ENCODE assay signal across 23 cellular contexts in genomic region chrX:39442332-39442731, GRCh38.
A peak's percentile ranks its signal among the peaks of the same experiment; 100 is the strongest.
DNase-seq lines count a peak whose midpoint lies in the region; ATAC-seq and TF ChIP-seq lines count a peak whose summit lies in the region.
"Had no signal": no experiment of that assay in that cellular context is flagged by ENCODE, and none has a peak within 500 bp of the region (broad histone marks: within the 10 kb centered on the region; RNA-seq: fewer than 3 reads in every experiment).

No MANE protein-coding gene starts in this region.

- peaks cover 46% of the 10 kb centered on the region for H3K4me1 Mint-ChIP-seq in activated CD4-positive, alpha-beta T cell treated with anti-CD3 and anti-CD28 coated beads for 36 hours
- peaks cover 34 to 52% (median 46%) of the 10 kb centered on the region in 3 donors for H3K4me1 Mint-ChIP-seq in naive B cell

- H3K4me3 Mint-ChIP-seq in activated CD4-positive, alpha-beta T cell treated with anti-CD3 and anti-CD28 coated beads for 36 hours = no peak overlapping the region
- H3K4me3 Mint-ChIP-seq in naive B cell = peak overlapping the region in 5 of 8 donors; percentile 1 to 75 (median 55)
- H3K4me3 Mint-ChIP-seq: activated CD4-positive, alpha-beta memory T cell treated with anti-CD3 and anti-CD28 coated beads, Interleukin-2, amount 10 ng/mL, durations not matched to agents 7 days and 5 days; activated naive CD8-positive, alpha-beta T cell treated with anti-CD3 and anti-CD28 coated beads, Interleukin-2, amount 10 ng/mL, durations not matched to agents 7 days and 5 days; brain; neural progenitor cell; T-cell had no signal

- CTCF ChIA-PET in activated CD4-positive, alpha-beta T cell treated with anti-CD3 and anti-CD28 coated beads for 36 hours (lab: Charles Lee) = interaction anchor here (0.7 kb wide), 1 partner anchor 825 kb away, joined by 3 read pairs; no protein-coding TSS in a partner anchor

- TF ChIP-seq CTCF in prostate gland (IDR thresholded peaks at IDR 0.05) = no peak

- H3K27me3 ChIP-seq in prostate gland (replicated peaks; ENCODE audit: insufficient read depth) = no peaks in the 10 kb centered on the region
- H3K27me3 ChIP-seq: colonic mucosa, neural progenitor cell had no signal

- no peak for TF ChIP-seq POLR2A in prostate gland (IDR thresholded peaks at IDR 0.05)

- 100% methylated on average over 1 of the region's 1 CpG for WGBS in prostate gland

- H3K9me3 ChIP-seq in prostate gland = no peaks in the 10 kb centered on the region
- H3K9me3 ChIP-seq: colonic mucosa, left ventricle myocardium inferior had no signal

- H3K27me3 Mint-ChIP-seq in activated CD4-positive, alpha-beta T cell treated with anti-CD3 and anti-CD28 coated beads for 36 hours = no peaks in the 10 kb centered on the region
- no peaks in the 10 kb centered on the region for H3K27me3 Mint-ChIP-seq in naive B cell
- H3K27me3 Mint-ChIP-seq: activated CD4-positive, alpha-beta memory T cell treated with anti-CD3 and anti-CD28 coated beads, Interleukin-2, amount 10 ng/mL, durations not matched to agents 7 days and 5 days; activated naive CD8-positive, alpha-beta T cell treated with anti-CD3 and anti-CD28 coated beads, Interleukin-2, amount 10 ng/mL, durations not matched to agents 7 days and 5 days; progenitor cell of endocrine pancreas had no signal

- no peak overlapping the region for H3K27ac ChIP-seq in prostate gland
- H3K27ac ChIP-seq: 22Rv1, C4-2B, colonic mucosa, left ventricle myocardium inferior, neural progenitor cell had no signal

- H3K27ac Mint-ChIP-seq in activated CD4-positive, alpha-beta T cell treated with anti-CD3 and anti-CD28 coated beads for 36 hours = peak overlapping the region; percentile 24
- H3K27ac Mint-ChIP-seq in naive B cell = peak overlapping the region; percentile 70 to 88 (median 82)
- H3K27ac Mint-ChIP-seq: activated CD4-positive, alpha-beta memory T cell treated with anti-CD3 and anti-CD28 coated beads, Interleukin-2, amount 10 ng/mL, durations not matched to agents 7 days and 5 days; activated naive CD8-positive, alpha-beta T cell treated with anti-CD3 and anti-CD28 coated beads, Interleukin-2, amount 10 ng/mL, durations not matched to agents 7 days and 5 days; brain; neural progenitor cell; progenitor cell of endocrine pancreas; T-cell had no signal

- no peak overlapping the region for H3K4me3 ChIP-seq in prostate gland
- H3K4me3 ChIP-seq: colonic mucosa, left ventricle myocardium inferior, neural progenitor cell had no signal

- no peaks in the 10 kb centered on the region for H3K36me3 Mint-ChIP-seq in activated CD4-positive, alpha-beta T cell treated with anti-CD3 and anti-CD28 coated beads for 36 hours (ENCODE audit: low read depth)
- H3K36me3 Mint-ChIP-seq in naive B cell = peaks cover 0 to 15% of the 10 kb centered on the region in 2 donors
- H3K36me3 Mint-ChIP-seq: activated naive CD8-positive, alpha-beta T cell treated with anti-CD3 and anti-CD28 coated beads, Interleukin-2, amount 10 ng/mL, durations not matched to agents 7 days and 5 days; brain; neural progenitor cell; T-cell had no signal

- DNase-seq in activated CD4-positive, alpha-beta T cell treated with anti-CD3 and anti-CD28 coated beads for 36 hours = no peak
- DNase-seq in activated CD4-positive, alpha-beta T cell treated with anti-CD3 and anti-CD28 coated beads, Interleukin-2, amount 50 U/mL, for 4 hours = no peak
- DNase-seq in NAMALWA (ENCODE audit: low spot score) (peak; percentile 34), naive B cell (no peak), Right ventricle myocardium superior (no peak), prostate gland (ENCODE audit: low spot score) (no peak)
- DNase-seq: activated CD4-positive, alpha-beta memory T cell treated with anti-CD3 and anti-CD28 coated beads, Interleukin-2, amount 10 ng/mL, durations not matched to agents 7 days and 5 days; activated naive CD8-positive, alpha-beta T cell treated with anti-CD3 and anti-CD28 coated beads, Interleukin-2, amount 10 ng/mL, durations not matched to agents 7 days and 5 days; activated T-cell treated with anti-CD3 and anti-CD28 coated beads, Interleukin-2, amount 50 U/mL, for 1 hour; colonic mucosa; head of caudate nucleus; left ventricle myocardium inferior; NCI-H524 treated with DMSO at 0.1 percent for 48 hours; small intestine; stimulated activated CD4-positive, alpha-beta T cell treated with anti-CD3 and anti-CD28 coated beads, Interleukin-4, amount 100 ng/mL, for 24 hours; T-cell had no signal

- no peaks in the 10 kb centered on the region for H3K4me1 ChIP-seq in prostate gland (replicated peaks)
- H3K4me1 ChIP-seq: colonic mucosa, neural progenitor cell had no signal

- intact Hi-C loops in activated CD4-positive, alpha-beta T cell treated with anti-CD3 and anti-CD28 coated beads for 36 hours (cut with DNase I, micrococcal nuclease) = loop anchor here (5.0 to 10.0 kb wide), 2 partner anchors 180 to 278 kb away; no protein-coding TSS in a partner anchor
- intact Hi-C loops in Right ventricle myocardium superior (cut with DNase I) = no loop called here
- intact Hi-C loops in prostate gland (cut with DNase I) = no loop called here

- H3K9me3 Mint-ChIP-seq in activated CD4-positive, alpha-beta T cell treated with anti-CD3 and anti-CD28 coated beads for 36 hours (ENCODE audit: low read depth) = peaks cover 4% of the 10 kb centered on the region
- H3K9me3 Mint-ChIP-seq in naive B cell = peaks cover 0 to 12% (median 6%) of the 10 kb centered on the region in 7 donors

- ATAC-seq in activated CD4-positive, alpha-beta T cell treated with anti-CD3 and anti-CD28 coated beads for 36 hours = no peak
- ATAC-seq in GM21737 (IDR thresholded peaks at IDR 0.05; ENCODE audit: unreplicated experiment) = peak; percentile 51
- ATAC-seq in naive B cell (ENCODE audit: low read depth in 2 of 2) = no peak
- ATAC-seq in Right ventricle myocardium superior (ENCODE audit: poor library complexity) = no peak
- ATAC-seq in GM21717 (IDR thresholded peaks at IDR 0.05; ENCODE audit: unreplicated experiment) = no peak
- ATAC-seq: T-cell had no signal

- H3K36me3 ChIP-seq in prostate gland = no peaks in the 10 kb centered on the region
- H3K36me3 ChIP-seq: colonic mucosa, left ventricle myocardium inferior, neural progenitor cell had no signal

- POLR2A ChIA-PET in activated CD4-positive, alpha-beta T cell treated with anti-CD3 and anti-CD28 coated beads for 36 hours (lab: Charles Lee) = no interaction called here

Comparison
In these comparisons a context has a peak if more than half of its experiments do, and no peak if none do; other contexts are left out.
1. intact Hi-C loops: an anchor here in activated CD4-positive, alpha-beta T cell treated with anti-CD3 and anti-CD28 coated beads for 36 hours (5.0 to 10.0 kb wide); none called in Right ventricle myocardium superior and prostate gland.